Comparison of ENCODE assay signal across 1 cellular context in the genomic region with DNA sequence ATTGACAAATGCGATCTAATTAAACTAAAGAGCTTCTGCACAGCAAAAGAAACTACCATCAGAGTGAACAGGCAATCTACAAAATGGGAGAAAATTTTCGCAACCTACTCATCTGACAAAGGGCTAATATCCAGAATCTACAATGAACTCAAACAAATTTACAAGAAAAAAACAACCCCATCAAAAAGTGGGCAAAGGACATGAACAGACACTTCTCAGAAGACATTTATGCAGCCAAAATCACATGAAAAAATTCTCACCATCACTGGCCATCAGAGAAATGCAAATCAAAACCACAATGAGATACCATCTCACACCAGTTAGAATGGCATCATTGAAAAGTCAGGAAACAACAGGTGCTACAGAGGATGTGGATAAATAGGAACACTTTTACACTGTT. TPM values are rescaled to one million over a fixed set of nuclear protein-coding genes. Genes with fewer than 3 reads are reported as not detected.
"Had no signal": no experiment of that assay in that cellular context is flagged by ENCODE, and none has a peak within 500 bp of the region (broad histone marks: within the 10 kb centered on the region; RNA-seq: fewer than 3 reads in every experiment).

No MANE protein-coding gene starts in this region.

RNA-seq across cellular contexts. Expression of a gene that starts 32.3 kb away (rescaled TPM):
- total RNA-seq: IMR-90 had no signal
